17 cellular contexts compared by ENCODE assay signal in genomic region chr12:14560904-14561574, GRCh38. TPM values are rescaled to one million over a fixed set of nuclear protein-coding genes. Genes with fewer than 3 reads are reported as not detected.
"Had no signal": no experiment of that assay in that cellular context is flagged by ENCODE, and none has a peak within 500 bp of the region (broad histone marks: within the 10 kb centered on the region; RNA-seq: fewer than 3 reads in every experiment).

No MANE protein-coding gene starts in this region.

- H3K27me3 ChIP-seq: breast epithelium, gastroesophageal sphincter, hepatocyte had no signal

- FAIRE-seq: kidney had no signal

- DNase-seq: activated CD4-positive, alpha-beta memory T cell treated with anti-CD3 and anti-CD28 coated beads for 36 hours; activated gamma-delta T cell; activated T-cell treated with anti-CD3 and anti-CD28 coated beads, Interleukin-2, amount 50 U/mL, for 48 hours; anterior cingulate cortex; kidney; nephron progenitor cell; stimulated activated CD4-positive, alpha-beta T cell treated with anti-CD3 and anti-CD28 coated beads, Interleukin-4, amount 100 ng/mL, for 1 hour; stimulated activated CD8-positive, alpha-beta memory T cell treated with anti-CD3 and anti-CD28 coated beads, Interleukin-4, amount 100 ng/mL, for 48 hours; stimulated activated naive CD8-positive, alpha-beta T cell treated with anti-CD3 and anti-CD28 coated beads, Interleukin-15, Interleukin-2, amounts not matched to agents 100 U/mL and 50 U/mL, for 24 hours; T1000 had no signal

- H3K27ac ChIP-seq: breast epithelium, gastroesophageal sphincter, hepatocyte, thoracic aorta, VCaP had no signal

- H3K4me3 Mint-ChIP-seq: activated CD4-positive, alpha-beta memory T cell treated with anti-CD3 and anti-CD28 coated beads for 36 hours; activated naive CD8-positive, alpha-beta T cell; nephron progenitor cell had no signal

- H3K9me3 Mint-ChIP-seq: activated CD4-positive, alpha-beta memory T cell treated with anti-CD3 and anti-CD28 coated beads for 36 hours; nephron progenitor cell had no signal

- H3K36me3 ChIP-seq: breast epithelium, gastroesophageal sphincter, thoracic aorta had no signal

- H3K36me3 Mint-ChIP-seq: activated CD4-positive, alpha-beta memory T cell treated with anti-CD3 and anti-CD28 coated beads for 36 hours had no signal

- H3K27ac Mint-ChIP-seq: activated CD4-positive, alpha-beta memory T cell treated with anti-CD3 and anti-CD28 coated beads for 36 hours; activated naive CD8-positive, alpha-beta T cell; nephron progenitor cell had no signal

- H3K4me3 ChIP-seq: breast epithelium, gastroesophageal sphincter, hepatocyte, lung, thoracic aorta had no signal

- ATAC-seq: gastroesophageal sphincter; stimulated activated naive CD8-positive, alpha-beta T cell treated with anti-CD3 and anti-CD28 coated beads, Interleukin-15, Interleukin-2, amounts not matched to agents 100 U/mL and 50 U/mL, for 24 hours had no signal

- H3K9me3 ChIP-seq: breast epithelium, gastroesophageal sphincter, thoracic aorta had no signal

- H3K4me1 ChIP-seq: breast epithelium, gastroesophageal sphincter had no signal

RNA-seq across cellular contexts. Expression of gene PLBD1, which starts 6.6 kb away (rescaled TPM):
- total RNA-seq: activated CD4-positive, alpha-beta memory T cell treated with anti-CD3 and anti-CD28 coated beads for 36 hours had no signal
